Comparison of ENCODE assay signal across 8 cellular contexts in the genomic region with DNA sequence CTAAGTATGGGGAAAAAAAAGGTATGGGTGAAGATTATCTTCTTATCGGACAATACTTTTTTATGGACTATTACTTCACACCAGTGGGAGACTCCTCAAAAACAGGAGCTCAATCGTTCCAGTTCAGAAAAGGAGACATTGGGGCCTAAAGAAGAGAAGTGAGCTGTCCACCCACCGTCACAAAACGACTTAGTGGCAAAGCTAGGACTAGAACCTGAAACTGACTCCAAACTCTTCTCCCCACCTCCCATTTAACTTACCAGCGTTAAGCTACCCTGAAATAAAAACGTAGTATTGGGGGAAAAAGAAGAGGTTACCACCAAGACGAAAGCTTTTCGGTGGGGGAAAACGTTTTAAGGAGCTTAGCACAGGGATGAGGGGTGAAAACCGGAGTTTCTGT. TPM values are rescaled to one million over a fixed set of nuclear protein-coding genes. Genes with fewer than 3 reads are reported as not detected.
A peak's percentile ranks its signal among the peaks of the same experiment; 100 is the strongest.
DNase-seq lines count a peak whose midpoint lies in the region; ATAC-seq and TF ChIP-seq lines count a peak whose summit lies in the region.

No MANE protein-coding gene starts in this region.

- peak overlapping the region; percentile 90 for H3K27ac Mint-ChIP-seq in activated naive CD8-positive, alpha-beta T cell treated with anti-CD3 and anti-CD28 coated beads, Interleukin-2, amount 10 ng/mL, durations not matched to agents 7 days and 5 days

- peaks cover 19% of the 10 kb centered on the region for H3K4me1 ChIP-seq in suprapubic skin

- ATAC-seq in HG02943 (IDR thresholded peaks at IDR 0.05; ENCODE audit: low read depth, unreplicated experiment) = peak; percentile 18
- ATAC-seq in activated naive CD8-positive, alpha-beta T cell treated with anti-CD3 and anti-CD28 coated beads, Interleukin-2, amount 10 ng/mL, durations not matched to agents 7 days and 5 days (ENCODE audit: low read depth) = no peak

- H3K9me3 ChIP-seq in suprapubic skin = no peaks in the 10 kb centered on the region

- H3K27me3 ChIP-seq in GM06990 (replicated peaks; ENCODE audit: control insufficient read depth, insufficient read depth, low read length) (no peaks in the 10 kb centered on the region), kidney epithelial cell (ENCODE audit: control insufficient read depth, insufficient read depth, low read length) (no peaks in the 10 kb centered on the region), suprapubic skin (no peaks in the 10 kb centered on the region)

- peaks cover 3% of the 10 kb centered on the region for H3K36me3 ChIP-seq in GM06990 (ENCODE audit: control insufficient read depth, insufficient read depth, low read length)
- no peaks in the 10 kb centered on the region for H3K36me3 ChIP-seq in kidney epithelial cell (ENCODE audit: control insufficient read depth, insufficient read depth, low read length)
- peaks cover 32% of the 10 kb centered on the region for H3K36me3 ChIP-seq in suprapubic skin

- intact Hi-C loops in head of caudate nucleus (cut with DNase I) = no loop called here

- H3K4me3 ChIP-seq in GM06990 (replicated peaks; ENCODE audit: low read depth, low read length) (peak overlapping the region; percentile 85), kidney epithelial cell (ENCODE audit: low read depth, low read length) (peak overlapping the region; percentile 80), suprapubic skin (peak overlapping the region; percentile 68)

- H3K4me3 Mint-ChIP-seq in activated naive CD8-positive, alpha-beta T cell treated with anti-CD3 and anti-CD28 coated beads, Interleukin-2, amount 10 ng/mL, durations not matched to agents 7 days and 5 days = peak overlapping the region; percentile 91

- no peak for TF ChIP-seq EP300 in suprapubic skin (IDR thresholded peaks at IDR 0.05)

- H3K36me3 Mint-ChIP-seq in activated naive CD8-positive, alpha-beta T cell treated with anti-CD3 and anti-CD28 coated beads, Interleukin-2, amount 10 ng/mL, durations not matched to agents 7 days and 5 days = peaks cover 7% of the 10 kb centered on the region

- H3K9me3 Mint-ChIP-seq in activated naive CD8-positive, alpha-beta T cell treated with anti-CD3 and anti-CD28 coated beads, Interleukin-2, amount 10 ng/mL, durations not matched to agents 7 days and 5 days = peaks cover 1% of the 10 kb centered on the region

- H3K27me3 Mint-ChIP-seq in activated naive CD8-positive, alpha-beta T cell treated with anti-CD3 and anti-CD28 coated beads, Interleukin-2, amount 10 ng/mL, durations not matched to agents 7 days and 5 days = no peaks in the 10 kb centered on the region

- peaks cover 14% of the 10 kb centered on the region for H3K4me1 Mint-ChIP-seq in activated naive CD8-positive, alpha-beta T cell treated with anti-CD3 and anti-CD28 coated beads, Interleukin-2, amount 10 ng/mL, durations not matched to agents 7 days and 5 days

- DNase-seq in GM06990 (ENCODE audit: extremely low read depth, insufficient read length) = no peak
- no peak for DNase-seq in activated naive CD8-positive, alpha-beta T cell treated with anti-CD3 and anti-CD28 coated beads, Interleukin-2, amount 10 ng/mL, durations not matched to agents 7 days and 5 days
- DNase-seq in kidney epithelial cell (ENCODE audit: low read depth) = no peak
- DNase-seq in suprapubic skin (ENCODE audit: low spot score in 2 of 2) = no peak
- no peak for DNase-seq in head of caudate nucleus
- no peak for DNase-seq in central memory CD4-positive, alpha-beta T cell
- DNase-seq in NCI-H510A treated with DMSO at 0.1 percent for 48 hours (lab: John Stamatoyannopoulos, UW) = no peak

- peak overlapping the region; percentile 57 for H3K27ac ChIP-seq in suprapubic skin

- TF ChIP-seq CTCF in GM06990 (IDR thresholded peaks at IDR 0.05; ENCODE audit: insufficient read depth, low read length, poor library complexity, severe bottlenecking) = no peak
- no peak for TF ChIP-seq CTCF in kidney epithelial cell (IDR thresholded peaks at IDR 0.05; ENCODE audit: insufficient read depth, low read length, poor library complexity, severe bottlenecking)
- no peak for TF ChIP-seq CTCF in suprapubic skin (IDR thresholded peaks at IDR 0.05)

- 8% methylated on average over 10 of the region's 10 CpGs for WGBS in suprapubic skin

- TF ChIP-seq POLR2A in suprapubic skin (IDR thresholded peaks at IDR 0.05) = no peak

- POLR2A ChIA-PET in activated naive CD8-positive, alpha-beta T cell treated with anti-CD3 and anti-CD28 coated beads, Interleukin-2, amount 10 ng/mL, durations not matched to agents 7 days and 5 days (lab: Charles Lee) = interaction anchor here (0.7 to 1.7 kb wide), 9 partner anchors 11 to 876 kb away, joined by 3 to 7 read pairs (median 5); partner anchors contain the start of genes MOB4, PGAP1, RFTN2 and SF3B1

RNA-seq across cellular contexts. Expression of gene GTF3C3, which starts 0.5 kb away (rescaled TPM):
- total RNA-seq in activated naive CD8-positive, alpha-beta T cell treated with anti-CD3 and anti-CD28 coated beads, Interleukin-2, amount 10 ng/mL, durations not matched to agents 7 days and 5 days = 10 to 100 TPM; 46.1 to 51.2 TPM
- 36.9 and 37.6 TPM in 2 replicates for total RNA-seq in kidney epithelial cell
- 10 to 100 TPM; 19.4 to 62.5 (median 22.7) TPM for total RNA-seq in suprapubic skin

RNA-seq across cellular contexts. Expression of gene C2orf66, which starts 10.2 kb away (rescaled TPM):
- under 1 TPM in 1 of 2 experiments, not detected in 1; 0.17 TPM for total RNA-seq in activated naive CD8-positive, alpha-beta T cell treated with anti-CD3 and anti-CD28 coated beads, Interleukin-2, amount 10 ng/mL, durations not matched to agents 7 days and 5 days
- total RNA-seq in kidney epithelial cell = 0.13 TPM in 1 of 2 replicates, not detected in the other
- not detected for total RNA-seq in suprapubic skin
